ENCODE assay signal across 8 cellular contexts in genomic region chr6:73471686-73472290, GRCh38. TPM values are rescaled to one million over a fixed set of nuclear protein-coding genes. Genes with fewer than 3 reads are reported as not detected.
DNase-seq lines count a peak whose midpoint lies in the region; ATAC-seq lines count a peak whose summit lies in the region.

No MANE protein-coding gene starts in this region.

- H3K36me3 Mint-ChIP-seq in activated naive CD8-positive, alpha-beta T cell treated with anti-CD3 and anti-CD28 coated beads for 36 hours: peaks cover 21% of the 10 kb centered on the region

- no peaks in the 10 kb centered on the region for H3K9me3 Mint-ChIP-seq in activated naive CD8-positive, alpha-beta T cell treated with anti-CD3 and anti-CD28 coated beads for 36 hours

- ATAC-seq in GM18498 (IDR thresholded peaks at IDR 0.05; ENCODE audit: unreplicated experiment) (peak; percentile 94), GM21360 (IDR thresholded peaks at IDR 0.05; ENCODE audit: unreplicated experiment) (peak; percentile 91), HG03196 (IDR thresholded peaks at IDR 0.05; ENCODE audit: unreplicated experiment) (peak; percentile 94), aorta (ENCODE audit: low FRiP score) (no peak)

- no peak overlapping the region for H3K27ac ChIP-seq in aorta (ENCODE audit: low read depth in 1 of 2, low read length in 2 of 2)

- H3K4me3 Mint-ChIP-seq in activated naive CD8-positive, alpha-beta T cell treated with anti-CD3 and anti-CD28 coated beads for 36 hours: no peak overlapping the region

- intact Hi-C loops in aorta (cut with DNase I): no loop called here

- H3K4me1 Mint-ChIP-seq in activated naive CD8-positive, alpha-beta T cell treated with anti-CD3 and anti-CD28 coated beads for 36 hours: peaks cover 18% of the 10 kb centered on the region

- no peaks in the 10 kb centered on the region for H3K27me3 Mint-ChIP-seq in activated naive CD8-positive, alpha-beta T cell treated with anti-CD3 and anti-CD28 coated beads for 36 hours

- H3K36me3 ChIP-seq in aorta (ENCODE audit: control insufficient read depth in 1 of 2, insufficient read depth in 2 of 2, low read length in 1 of 2): peaks cover 2 to 6% of the 10 kb centered on the region in 2 donors

- no peaks in the 10 kb centered on the region for H3K9me3 ChIP-seq in aorta (ENCODE audit: control insufficient read depth, low read length)

- no peaks in the 10 kb centered on the region for H3K27me3 ChIP-seq in aorta (ENCODE audit: control insufficient read depth in 1 of 2, insufficient read depth in 2 of 2, low read length in 1 of 2)

- H3K27ac Mint-ChIP-seq in activated naive CD8-positive, alpha-beta T cell treated with anti-CD3 and anti-CD28 coated beads for 36 hours: peak overlapping the region; percentile 66

- no peak for DNase-seq in activated naive CD8-positive, alpha-beta T cell treated with anti-CD3 and anti-CD28 coated beads for 36 hours
- DNase-seq in activated gamma-delta T cell treated with Interleukin-2 at 50 U/mL for 16 hours (no peak), amygdala (lab: John Stamatoyannopoulos, UW) (no peak), KG1 (lab: John Stamatoyannopoulos, UW) (no peak), aorta (no peak)

- H3K4me1 ChIP-seq in aorta (ENCODE audit: control insufficient read depth in 1 of 2, insufficient read depth in 2 of 2, low read length in 2 of 2): no peaks in the 10 kb centered on the region

- no peak overlapping the region for H3K4me3 ChIP-seq in aorta (ENCODE audit: low read length in 2 of 2)

- 66 to 71% methylated on average over 2 of the region's 2 CpGs for WGBS in aorta, 2 donors

RNA-seq across cellular contexts. Expression of gene MTO1, which starts 10.3 kb away (rescaled TPM):
- total RNA-seq in activated naive CD8-positive, alpha-beta T cell treated with anti-CD3 and anti-CD28 coated beads for 36 hours: 10 to 100 TPM; 48.9 to 51.2 TPM
- total RNA-seq in aorta: 10 to 100 TPM; 21.9 to 33.0 TPM
- 10 to 100 TPM in 1 of 2 donors, 1 to 10 TPM in 1; 6.3 to 13.3 TPM for polyA plus RNA-seq in aorta

RNA-seq across cellular contexts. Expression of gene CGAS, which starts 19.7 kb away (rescaled TPM):
- 10 to 100 TPM; 27.9 to 29.5 TPM for total RNA-seq in activated naive CD8-positive, alpha-beta T cell treated with anti-CD3 and anti-CD28 coated beads for 36 hours
- total RNA-seq in aorta: 10 to 100 TPM in 1 of 2 donors, 1 to 10 TPM in 1; 8.7 to 10.8 TPM
- 1 to 10 TPM; 2.5 to 3.6 TPM for polyA plus RNA-seq in aorta

RNA-seq across cellular contexts. Expression of gene EEF1A1, which starts 49.0 kb away (rescaled TPM):
- over 10,000 TPM in 1 of 2 experiments, 1,000 to 10,000 TPM in 1; 9,928 to 10,412 TPM for total RNA-seq in activated naive CD8-positive, alpha-beta T cell treated with anti-CD3 and anti-CD28 coated beads for 36 hours
- total RNA-seq in aorta: 1,000 to 10,000 TPM; 7,659 to 8,197 TPM
- over 10,000 TPM in 1 of 2 donors, 1,000 to 10,000 TPM in 1; 9,464 to 18,336 TPM for polyA plus RNA-seq in aorta
